In genomic region chr16:51880776-51881175, GRCh38 we compare ENCODE assay signal across 16 cellular contexts.
DNase-seq lines count a peak whose midpoint lies in the region; ATAC-seq, FAIRE-seq and TF ChIP-seq lines count a peak whose summit lies in the region.
"Had no signal": no experiment of that assay in that cellular context is flagged by ENCODE, and none has a peak within 500 bp of the region (broad histone marks: within the 10 kb centered on the region; RNA-seq: fewer than 3 reads in every experiment).

No MANE protein-coding gene starts in this region.

- TF ChIP-seq POLR2A in A549 (IDR thresholded peaks at IDR 0.05; ENCODE audit: low read length), result no peak

- FAIRE-seq in A549 (lab: Jason Lieb, UNC), result peak; percentile 13
- FAIRE-seq: pancreas had no signal

- TF ChIP-seq EP300 in A549 (IDR thresholded peaks at IDR 0.05), result no peak

- POLR2A ChIA-PET in A549 (lab: Yijun Ruan, JAX), result no interaction called here

- H3K9me3 ChIP-seq in A549, result no peaks in the 10 kb centered on the region
- H3K9me3 ChIP-seq: pancreas had no signal

- peak overlapping the region; percentile 63 for H3K4me2 ChIP-seq in A549

- TF ChIP-seq CTCF in A549 (IDR thresholded peaks at IDR 0.05) (no peak), brain microvascular endothelial cell (IDR thresholded peaks at IDR 0.05; ENCODE audit: low read depth, low read length, missing control alignments) (no peak)

- peaks cover 10% of the 10 kb centered on the region; the same call in 2 of the 3 replicates for H3K4me1 ChIP-seq in A549
- H3K4me1 ChIP-seq: pancreas had no signal

- H3K27me3 ChIP-seq in brain microvascular endothelial cell (replicated peaks), result no peaks in the 10 kb centered on the region
- H3K27me3 ChIP-seq: pancreas had no signal

- ATAC-seq in A549 (peak; percentile 76 to 91), HG03280 (IDR thresholded peaks at IDR 0.05; ENCODE audit: unreplicated experiment) (no peak)
- ATAC-seq: pancreas; stimulated activated naive CD8-positive, alpha-beta T cell treated with anti-CD3 and anti-CD28 coated beads, Interleukin-15, amount 100 ng/mL, for 72 hours had no signal

- CTCF ChIA-PET in A549 (lab: Yijun Ruan, JAX), result interaction anchor here (0.7 to 1.2 kb wide), 2 partner anchors 1044 to 1075 kb away, joined by 3 read pairs; no protein-coding TSS in a partner anchor

- in situ Hi-C loops in brain microvascular endothelial cell (cut with HindIII; ENCODE audit: low pct_ligation_motif_present, low sequenced_read_pairs), result no loop called here

- peak overlapping the region; percentile 34 to 47; a peak in 3 of 6 replicates for H3K27ac ChIP-seq in A549
- H3K27ac ChIP-seq in brain microvascular endothelial cell, result peak overlapping the region; percentile 96
- H3K27ac ChIP-seq: pancreas had no signal

- H3K4me3 ChIP-seq in A549 (no peak overlapping the region), brain microvascular endothelial cell (ENCODE audit: low read depth, low read length) (no peak overlapping the region)
- H3K4me3 ChIP-seq: lung, pancreas had no signal

- DNase-seq in A549 (ENCODE audit: low read depth in 1 of 2, low spot score in 1 of 2), result peak; percentile 28 to 52
- peak; percentile 98 for DNase-seq in HCEC 1CT
- peak; percentile 83 for DNase-seq in brain microvascular endothelial cell
- DNase-seq in kidney glomerular epithelial cell (lab: John Stamatoyannopoulos, UW), result peak; percentile 36
- no peak for DNase-seq in GM19238 (ENCODE audit: insufficient read length, low spot score)
- DNase-seq in medulla oblongata (ENCODE audit: extremely low spot score), result no peak
- DNase-seq in RPMI8226, result no peak
- DNase-seq: activated CD4-positive, alpha-beta T cell treated with anti-CD3 and anti-CD28 coated beads, Interleukin-2, amount 50 U/mL, for 1 hour; activated gamma-delta T cell; NCI-H1694 treated with DMSO at 0.1 percent for 48 hours; NK-92 treated with Interleukin-12 subunit alpha and Interleukin-12 subunit beta, amount 100 ng/mL, for 24 hours; pancreas; stimulated activated CD4-positive, alpha-beta T cell treated with anti-CD3 and anti-CD28 coated beads, Interleukin-2, amount 100 ng/mL, for 48 hours; stimulated activated naive CD8-positive, alpha-beta T cell treated with anti-CD3 and anti-CD28 coated beads, Interleukin-15, amount 100 ng/mL, for 72 hours had no signal

- no peak for TF ChIP-seq RAD21 in A549 (conservative IDR thresholded peaks at IDR 0.05 in 1 of 2, IDR thresholded peaks at IDR 0.05 in 1 of 2)

- no peaks in the 10 kb centered on the region for H3K36me3 ChIP-seq in brain microvascular endothelial cell (replicated peaks)
- H3K36me3 ChIP-seq: pancreas had no signal

- WGBS in A549 (ENCODE audit: missing lambda C conversion rate), result 16% methylated on average over 4 of the region's 4 CpGs

TF ChIP-seq in A549, 52 proteins besides CTCF, POLR2A, EP300 and RAD21:
- TF ChIP-seq NPAS2 (CRISPR knock-in tag; IDR thresholded peaks at IDR 0.05; ENCODE audit: borderline replicate concordance) (no peak), MAZ (IDR thresholded peaks at IDR 0.05; ENCODE audit: borderline replicate concordance, low read depth, low read length) (no peak), ELK1 (IDR thresholded peaks at IDR 0.05; ENCODE audit: low read depth, low read length) (no peak), NR3C1 (IDR thresholded peaks at IDR 0.05) (no peak), POLR2AphosphoS2 (conservative IDR thresholded peaks at IDR 0.05; ENCODE audit: low read length) (no peak), CBX2 (IDR thresholded peaks at IDR 0.05; ENCODE audit: borderline replicate concordance, low read depth) (no peak), TP53 (CRISPR knock-in tag; IDR thresholded peaks at IDR 0.05) (no peak), HOXA7 (CRISPR knock-in tag; IDR thresholded peaks at IDR 0.05) (no peak), JUN (IDR thresholded peaks at IDR 0.05) (no peak), ZSCAN20 (CRISPR knock-in tag; IDR thresholded peaks at IDR 0.05) (no peak), CHD4 (IDR thresholded peaks at IDR 0.05; ENCODE audit: borderline replicate concordance) (no peak), JUNB (IDR thresholded peaks at IDR 0.05) (peak; percentile 46; the same call in 1 of the 2 replicates), FOSL2 (IDR thresholded peaks at IDR 0.05) (peak; percentile 57; the same call in 1 of the 2 replicates), FOSL2 (CRISPR knock-in tag; IDR thresholded peaks at IDR 0.05) (peak; percentile 80), HEYL (CRISPR knock-in tag; IDR thresholded peaks at IDR 0.05) (no peak), EHMT2 (IDR thresholded peaks at IDR 0.05; ENCODE audit: low read depth) (no peak), RARB (CRISPR knock-in tag; IDR thresholded peaks at IDR 0.05) (no peak)

Comparison
In these comparisons a context has a peak if more than half of its experiments do, and no peak if none do; other contexts are left out.
1. DNase-seq: peak in A549 (2 of 2), HCEC 1CT (single experiment), brain microvascular endothelial cell (single experiment) and kidney glomerular epithelial cell (single experiment); none in GM19238 (single experiment), medulla oblongata (single experiment) and RPMI8226 (single experiment).